14 cellular contexts compared by ENCODE assay signal in genomic region chr17:39631403-39631802, GRCh38. TPM values are rescaled to one million over a fixed set of nuclear protein-coding genes. Genes with fewer than 3 reads are reported as not detected.
A peak's percentile ranks its signal among the peaks of the same experiment; 100 is the strongest.
DNase-seq lines count a peak whose midpoint lies in the region; TF ChIP-seq lines count a peak whose summit lies in the region.
"Had no signal": no experiment of that assay in that cellular context is flagged by ENCODE, and none has a peak within 500 bp of the region (broad histone marks: within the 10 kb centered on the region; RNA-seq: fewer than 3 reads in every experiment).

No MANE protein-coding gene starts in this region.

- H3K4me3 ChIP-seq in breast epithelium (peak overlapping the region in 1 of 3 donors; percentile 30), mesendoderm (ENCODE audit: low read length) (no peak overlapping the region)
- H3K4me3 ChIP-seq: esophagus squamous epithelium, vagina had no signal

- H3K4me2 ChIP-seq in mesendoderm (ENCODE audit: low read length) = no peak overlapping the region

- intact Hi-C loops in breast epithelium (cut with DNase I; ENCODE audit: low total_unique reads) = no loop called here
- intact Hi-C loops in posterior cingulate gyrus (cut with DNase I) = no loop called here

- H3K4ac ChIP-seq in mesendoderm (ENCODE audit: low read depth, low read length) = peak overlapping the region; percentile 28

- H3K27ac ChIP-seq in 22Rv1 (peak overlapping the region; percentile 80), breast epithelium (peak overlapping the region; percentile 91 to 93), mesendoderm (ENCODE audit: low read depth, low read length) (peak overlapping the region; percentile 20)
- H3K27ac ChIP-seq: vagina had no signal

- H3K4me1 ChIP-seq in breast epithelium (peaks cover 8 to 9% of the 10 kb centered on the region in 2 donors), mesendoderm (ENCODE audit: control insufficient read depth, low read depth, low read length) (peaks cover 11% of the 10 kb centered on the region)

- TF ChIP-seq CTCF in 22Rv1 (IDR thresholded peaks at IDR 0.05) (no peak), breast epithelium (IDR thresholded peaks at IDR 0.05) (no peak)

- H3K9ac ChIP-seq in mesendoderm (ENCODE audit: low read length) = peak overlapping the region; percentile 37

- H2BK5ac ChIP-seq in mesendoderm (ENCODE audit: low read length) = peak overlapping the region; percentile 74

- TF ChIP-seq POLR2A in breast epithelium (IDR thresholded peaks at IDR 0.05) = no peak

- peak overlapping the region; percentile 76 for H3K56ac ChIP-seq in mesendoderm (ENCODE audit: low read length)

- H4K8ac ChIP-seq in mesendoderm (ENCODE audit: low read depth, low read length) = no peak overlapping the region

- no peaks in the 10 kb centered on the region for H3K9me3 ChIP-seq in breast epithelium
- H3K9me3 ChIP-seq: esophagus squamous epithelium, vagina had no signal

- peaks cover 0 to 3% of the 10 kb centered on the region in 2 donors for H3K27me3 ChIP-seq in breast epithelium
- H3K27me3 ChIP-seq in mesendoderm (ENCODE audit: insufficient read depth, low read length, poor library complexity) = no peaks in the 10 kb centered on the region

- H3K23ac ChIP-seq in mesendoderm (ENCODE audit: low read length) = no peak overlapping the region

- H3K18ac ChIP-seq in mesendoderm (ENCODE audit: low read length) = peak overlapping the region; percentile 8

- no peak overlapping the region for H4K5ac ChIP-seq in mesendoderm (ENCODE audit: low read length)

- WGBS in mesendoderm (ENCODE audit: extremely low coverage, insufficient coverage, low lambda C conversion rate) = no CpG with 5 or more reads among the region's 6 CpGs

- no peak overlapping the region for H2BK120ac ChIP-seq in mesendoderm (ENCODE audit: low read depth, low read length)

- no peaks in the 10 kb centered on the region for H3K79me1 ChIP-seq in mesendoderm (ENCODE audit: low read length)

- DNase-seq in HPDE6-E6E7 (ENCODE audit: extremely low spot score) (peak; percentile 62), breast epithelium (ENCODE audit: low spot score in 2 of 2) (peak in 1 of 2 donors; percentile 53), mesendoderm (peak; percentile 90), MV-4-11 (lab: John Stamatoyannopoulos, UW) (no peak), DMS53 treated with DMSO at 0.1 percent for 48 hours (lab: John Stamatoyannopoulos, UW; ENCODE audit: unreplicated experiment) (no peak), posterior cingulate gyrus (no peak), NCI-H128 (lab: John Stamatoyannopoulos, UW; ENCODE audit: unreplicated experiment) (no peak)
- DNase-seq: activated gamma-delta T cell treated with Interleukin-2 at 50 U/mL for 16 hours, esophagus squamous epithelium, naive B cell had no signal

- H3K79me2 ChIP-seq in mesendoderm (ENCODE audit: control insufficient read depth, insufficient read depth, low read length) = no peaks in the 10 kb centered on the region

- H3K36me3 ChIP-seq in breast epithelium (no peaks in the 10 kb centered on the region), mesendoderm (ENCODE audit: control insufficient read depth, insufficient read depth, low read length) (no peaks in the 10 kb centered on the region)
- H3K36me3 ChIP-seq: esophagus squamous epithelium, vagina had no signal

- peak overlapping the region; percentile 78 for H2AK5ac ChIP-seq in mesendoderm (ENCODE audit: low read length)

- H2BK15ac ChIP-seq in mesendoderm (replicated peaks; ENCODE audit: low read depth) = no peak overlapping the region

RNA-seq across cellular contexts. Expression of gene PPP1R1B, which starts 4.7 kb away (rescaled TPM):
- 10 to 100 TPM; 22.6 to 71.3 (median 67.5) TPM for total RNA-seq in breast epithelium
- polyA plus RNA-seq in mesendoderm (2013, experiment 1 of 2) = 1.7 TPM
- 1.8 TPM for polyA plus RNA-seq in mesendoderm (2013, experiment 2 of 2)

RNA-seq across cellular contexts. Expression of gene STARD3, which starts 5.5 kb away (rescaled TPM):
- total RNA-seq in breast epithelium = 10 to 100 TPM; 37.0 to 43.9 (median 42.0) TPM
- polyA plus RNA-seq in mesendoderm (2013, experiment 1 of 2) = 48.2 TPM
- 45.8 TPM for polyA plus RNA-seq in mesendoderm (2013, experiment 2 of 2)

RNA-seq across cellular contexts. Expression of gene NEUROD2, which starts 23.7 kb away (rescaled TPM):
- not detected for total RNA-seq in breast epithelium
- 0.01 TPM for polyA plus RNA-seq in mesendoderm (2013, experiment 1 of 2)
- 0.01 TPM for polyA plus RNA-seq in mesendoderm (2013, experiment 2 of 2)
- total RNA-seq: esophagus squamous epithelium, G401, skeletal muscle tissue, vagina had no signal

RNA-seq across cellular contexts. Expression of gene TCAP, which starts 33.7 kb away (rescaled TPM):
- total RNA-seq in breast epithelium = under 1 TPM; 0.48 to 0.73 (median 0.66) TPM
- 0.10 TPM for polyA plus RNA-seq in mesendoderm (2013, experiment 1 of 2)
- 0.08 TPM for polyA plus RNA-seq in mesendoderm (2013, experiment 2 of 2)

RNA-seq across cellular contexts. Expression of gene PNMT, which starts 36.9 kb away (rescaled TPM):
- 1 to 10 TPM; 1.6 to 9.5 (median 5.1) TPM for total RNA-seq in breast epithelium
- 0.81 TPM for polyA plus RNA-seq in mesendoderm (2013, experiment 1 of 2)
- polyA plus RNA-seq in mesendoderm (2013, experiment 2 of 2) = 0.63 TPM
- total RNA-seq: G401 had no signal

Comparison
In these comparisons a context has a peak if more than half of its experiments do, and no peak if none do; other contexts are left out.
1. H3K27ac ChIP-seq: peak in every context shown above with its lines; median percentile 92 in breast epithelium; 80 in 22Rv1; 20 in mesendoderm.
2. DNase-seq: peak in HPDE6-E6E7 (single experiment) and mesendoderm (single experiment); none in MV-4-11 (single experiment), DMS53 treated with DMSO at 0.1 percent for 48 hours (single experiment), posterior cingulate gyrus (0 of 10) and NCI-H128 (single experiment).